ENCODE assay signal across 1 cellular context in genomic region chr10:100969175-100970075, GRCh38.
A peak's percentile ranks its signal among the peaks of the same experiment; 100 is the strongest.
TF ChIP-seq lines count a peak whose summit lies in the region.

SEMA4G (plus strand) TSS chr10:100969504; CDS start chr10:100972913, 3,409 bp downstream.

TF ChIP-seq in A549, 52 proteins besides CTCF, POLR2A, EP300 and RAD21 (continued from another document):
- TF ChIP-seq HMGXB4 (CRISPR knock-in tag; IDR thresholded peaks at IDR 0.05; ENCODE audit: borderline replicate concordance) = no peak
- TF ChIP-seq HDAC2 (IDR thresholded peaks at IDR 0.05) = no peak
- TF ChIP-seq HOXB5 (CRISPR knock-in tag; IDR thresholded peaks at IDR 0.05) = 0 out of 2 replicates have a peak, but pooled peaks have one; percentile 21
- TF ChIP-seq CHD4 (IDR thresholded peaks at IDR 0.05; ENCODE audit: borderline replicate concordance) = no peak
- TF ChIP-seq FOSL2 (IDR thresholded peaks at IDR 0.05) = no peak
- TF ChIP-seq FOSL2 (CRISPR knock-in tag; IDR thresholded peaks at IDR 0.05) = no peak
- TF ChIP-seq BHLHE40 (IDR thresholded peaks at IDR 0.05; ENCODE audit: low read depth, low read length) = no peak
- TF ChIP-seq FOSB (CRISPR knock-in tag; IDR thresholded peaks at IDR 0.05) = no peak
- no peak for TF ChIP-seq TP53 (CRISPR knock-in tag; IDR thresholded peaks at IDR 0.05)
- TF ChIP-seq TFCP2L1 (CRISPR knock-in tag; IDR thresholded peaks at IDR 0.05) = no peak
- no peak for TF ChIP-seq NPAS2 (CRISPR knock-in tag; IDR thresholded peaks at IDR 0.05; ENCODE audit: borderline replicate concordance)
